In the genomic region with DNA sequence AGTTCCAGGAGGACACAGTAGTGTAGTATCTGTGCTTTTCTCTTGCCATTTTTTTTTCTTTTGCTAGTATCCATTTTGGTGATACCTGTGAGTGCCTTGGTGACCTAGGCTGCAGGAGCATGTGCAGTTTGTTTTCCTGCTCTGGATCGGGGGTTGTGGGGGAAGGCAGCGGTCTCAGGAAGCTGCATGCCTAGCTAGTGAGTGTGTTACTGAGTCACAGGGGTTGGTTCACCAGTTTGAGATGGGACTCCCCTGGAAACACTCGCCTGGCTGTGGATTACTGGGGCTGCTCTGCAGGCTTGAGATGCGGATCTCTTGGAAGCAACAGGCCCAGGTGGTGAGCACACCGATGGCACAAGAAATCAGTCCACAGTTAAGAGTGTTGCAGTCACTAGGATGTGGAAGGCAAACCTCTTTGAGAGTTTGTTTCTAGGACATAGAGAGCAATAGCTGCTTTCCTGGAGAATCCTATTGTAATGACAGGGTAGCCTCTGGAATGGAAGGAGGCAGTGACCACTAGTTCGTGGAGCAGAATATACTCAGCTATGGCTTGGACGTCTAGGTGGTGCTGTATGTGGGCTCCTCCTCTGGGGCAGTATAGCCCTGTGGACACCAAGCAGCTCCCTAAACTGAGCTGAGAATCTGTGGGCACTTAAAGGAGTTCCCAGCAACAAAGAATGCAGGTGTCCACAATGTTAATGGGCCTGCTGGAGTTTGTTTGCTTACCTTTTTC, we compare ENCODE assay signal across 14 cellular contexts. TPM values are rescaled to one million over a fixed set of nuclear protein-coding genes. Genes with fewer than 3 reads are reported as not detected.
DNase-seq lines count a peak whose midpoint lies in the region; ATAC-seq, FAIRE-seq and TF ChIP-seq lines count a peak whose summit lies in the region.
"Had no signal": no experiment of that assay in that cellular context is flagged by ENCODE, and none has a peak within 500 bp of the region (broad histone marks: within the 10 kb centered on the region; RNA-seq: fewer than 3 reads in every experiment).

No MANE protein-coding gene starts in this region.

- no peak for TF ChIP-seq RAD21 in A549 (conservative IDR thresholded peaks at IDR 0.05 in 1 of 2, IDR thresholded peaks at IDR 0.05 in 1 of 2)

- no TSS peak for BruUV-seq in OCI-LY7 (replicated peaks; lab: Mats Ljungman, UMichigan)

- H3K9me2 ChIP-seq in OCI-LY7 (ENCODE audit: insufficient read depth, low read length): no peaks in the 10 kb centered on the region

- no peak overlapping the region for H3K4me3 Mint-ChIP-seq in WTC11
- H3K4me3 Mint-ChIP-seq: activated CD8-positive, alpha-beta T cell treated with anti-CD3 and anti-CD28 coated beads, Interleukin-2, amount 10 ng/mL, durations not matched to agents 7 days and 5 days; activated naive CD4-positive, alpha-beta T cell treated with anti-CD3 and anti-CD28 coated beads, Interleukin-2, amount 50 U/mL, for 24 hours; natural killer cell had no signal

- H2AFZ ChIP-seq in OCI-LY7 (ENCODE audit: low read length): no peak overlapping the region

- H3K36me3 Mint-ChIP-seq in WTC11: 0 out of 2 replicates have a peak, but pooled peaks cover 5% of the 10 kb centered on the region
- H3K36me3 Mint-ChIP-seq: natural killer cell had no signal

- H4K20me1 ChIP-seq in OCI-LY7 (ENCODE audit: insufficient read depth, low read length): no peaks in the 10 kb centered on the region

- no peaks in the 10 kb centered on the region for H3K79me2 ChIP-seq in OCI-LY7 (ENCODE audit: insufficient read depth, low read depth, low read length)

- H3K4me3 ChIP-seq in A549: no peak overlapping the region
- no peak overlapping the region for H3K4me3 ChIP-seq in OCI-LY7 (ENCODE audit: low read depth, low read length, poor library complexity, severe bottlenecking)
- H3K4me3 ChIP-seq: dorsolateral prefrontal cortex had no signal

- peak; percentile 47 to 73 for DNase-seq in A549 (ENCODE audit: low read depth in 1 of 2, low spot score in 1 of 2)
- DNase-seq in HK-2 (ENCODE audit: unreplicated experiment): peak; percentile 78
- DNase-seq in WTC11 (ENCODE audit: low spot score): no peak
- DNase-seq in hepatic stellate cell (ENCODE audit: low spot score): peak; percentile 64
- no peak for DNase-seq in C1 segment of cervical spinal cord (lab: John Stamatoyannopoulos, UW)
- DNase-seq in NCI-H187 treated with DMSO at 0.1 percent for 48 hours (lab: John Stamatoyannopoulos, UW): no peak
- DNase-seq in OCI-LY7 (ENCODE audit: low spot score): no peak
- no peak for DNase-seq in erythroblast (lab: John Stamatoyannopoulos, UW)
- DNase-seq: activated CD8-positive, alpha-beta T cell treated with anti-CD3 and anti-CD28 coated beads, Interleukin-2, amount 10 ng/mL, durations not matched to agents 7 days and 5 days; dorsolateral prefrontal cortex; natural killer cell; NCI-H526; T-helper 1 cell had no signal

- peak; percentile 78 to 89 for ATAC-seq in A549
- peak; percentile 73 for ATAC-seq in WTC11
- ATAC-seq: activated CD8-positive, alpha-beta T cell treated with anti-CD3 and anti-CD28 coated beads, Interleukin-2, amount 10 ng/mL, durations not matched to agents 7 days and 5 days; natural killer cell had no signal

- peak overlapping the region; percentile 57 to 82; a peak in 5 of 6 replicates for H3K27ac ChIP-seq in A549
- H3K27ac ChIP-seq in OCI-LY7 (ENCODE audit: low read depth, low read length, poor library complexity, severe bottlenecking): no peak overlapping the region
- H3K27ac ChIP-seq: dorsolateral prefrontal cortex had no signal

- CTCF ChIA-PET in A549 (lab: Yijun Ruan, JAX) (interaction anchor here (1.0 to 1.3 kb wide), 2 partner anchors 11 to 50 kb away, joined by 4 to 6 read pairs; no protein-coding TSS in a partner anchor), WTC11 (lab: Charles Lee) (interaction anchor here (0.5 to 1.4 kb wide), 3 partner anchors 21 to 70 kb away, joined by 3 to 7 read pairs (median 3); no protein-coding TSS in a partner anchor), OCI-LY7 (lab: Charles Lee; ENCODE audit: unreplicated experiment) (no interaction called here)

- H3K27me3 Mint-ChIP-seq in WTC11 (ENCODE audit: low read depth): no peaks in the 10 kb centered on the region

- WGBS in A549 (ENCODE audit: missing lambda C conversion rate): 20% methylated on average over 6 of the region's 7 CpGs

- H3K4me1 ChIP-seq in A549 (peaks cover 39% of the 10 kb centered on the region), OCI-LY7 (ENCODE audit: insufficient read depth, low read length, poor library complexity, severe bottlenecking) (no peaks in the 10 kb centered on the region)

- H3K27ac Mint-ChIP-seq in WTC11: no peak overlapping the region
- H3K27ac Mint-ChIP-seq: activated CD8-positive, alpha-beta T cell treated with anti-CD3 and anti-CD28 coated beads, Interleukin-2, amount 10 ng/mL, durations not matched to agents 7 days and 5 days; activated naive CD4-positive, alpha-beta T cell treated with anti-CD3 and anti-CD28 coated beads, Interleukin-2, amount 50 U/mL, for 24 hours; natural killer cell had no signal

- peak overlapping the region; percentile 52 for H3K4me2 ChIP-seq in A549
- no peak overlapping the region for H3K4me2 ChIP-seq in OCI-LY7 (ENCODE audit: low read length)

- peaks cover 27% of the 10 kb centered on the region for H3K9me3 Mint-ChIP-seq in WTC11
- H3K9me3 Mint-ChIP-seq: activated naive CD4-positive, alpha-beta T cell treated with anti-CD3 and anti-CD28 coated beads, Interleukin-2, amount 50 U/mL, for 24 hours; natural killer cell had no signal

- peaks cover 15% of the 10 kb centered on the region for H3K4me1 Mint-ChIP-seq in WTC11
- H3K4me1 Mint-ChIP-seq: activated naive CD4-positive, alpha-beta T cell treated with anti-CD3 and anti-CD28 coated beads, Interleukin-2, amount 50 U/mL, for 24 hours; natural killer cell had no signal

- H3K9me3 ChIP-seq in A549 (peaks cover 15% of the 10 kb centered on the region; the same call in 2 of the 3 replicates), OCI-LY7 (ENCODE audit: low read length) (no peaks in the 10 kb centered on the region)

- no peak for TF ChIP-seq EP300 in A549 (IDR thresholded peaks at IDR 0.05)

- intact Hi-C loops in OCI-LY7 (cut with micrococcal nuclease; ENCODE audit: unreplicated experiment): no loop called here

- TF ChIP-seq CTCF in A549 (IDR thresholded peaks at IDR 0.05) (no peak), WTC11 (IDR thresholded peaks at IDR 0.05) (no peak), OCI-LY7 (conservative IDR thresholded peaks at IDR 0.05; ENCODE audit: low read length) (no peak)

- TF ChIP-seq POLR2A in A549 (IDR thresholded peaks at IDR 0.05; ENCODE audit: low read length) (no peak), erythroblast (IDR thresholded peaks at IDR 0.05; ENCODE audit: low read length) (no peak)

- no peaks in the 10 kb centered on the region for H3K36me3 ChIP-seq in OCI-LY7 (ENCODE audit: insufficient read depth, low read length)

- FAIRE-seq in A549 (lab: Jason Lieb, UNC): no peak

- POLR2A ChIA-PET in A549 (lab: Yijun Ruan, JAX) (interaction anchor here (0.9 kb wide), 1 partner anchor 136 kb away, joined by 3 read pairs; a partner anchor contains a TSS), WTC11 (lab: Charles Lee) (no interaction called here), OCI-LY7 (lab: Charles Lee) (no interaction called here)

TF ChIP-seq in A549, 52 proteins besides CTCF, POLR2A, EP300 and RAD21 (continues in another document):
- TF ChIP-seq RARB (CRISPR knock-in tag; IDR thresholded peaks at IDR 0.05) (no peak), GATA3 (IDR thresholded peaks at IDR 0.05; ENCODE audit: borderline replicate concordance) (peak; percentile 30; the same call in 1 of the 2 replicates), FOSL2 (IDR thresholded peaks at IDR 0.05) (peak; percentile 18; the same call in 1 of the 2 replicates), FOSL2 (CRISPR knock-in tag; IDR thresholded peaks at IDR 0.05) (peak; percentile 74), JUNB (IDR thresholded peaks at IDR 0.05) (peak; percentile 44; the same call in 1 of the 2 replicates)

TF ChIP-seq in WTC11, 78 proteins besides CTCF, POLR2A, EP300 and RAD21 (continues in another document):
- TF ChIP-seq FOXK1 (CRISPR knock-in tag; IDR thresholded peaks at IDR 0.05) (no peak), HMGA2 (CRISPR knock-in tag; IDR thresholded peaks at IDR 0.05) (no peak), KAT7 (CRISPR knock-in tag; IDR thresholded peaks at IDR 0.05; ENCODE audit: borderline replicate concordance) (no peak)
- TF ChIP-seq, protein P1, sequence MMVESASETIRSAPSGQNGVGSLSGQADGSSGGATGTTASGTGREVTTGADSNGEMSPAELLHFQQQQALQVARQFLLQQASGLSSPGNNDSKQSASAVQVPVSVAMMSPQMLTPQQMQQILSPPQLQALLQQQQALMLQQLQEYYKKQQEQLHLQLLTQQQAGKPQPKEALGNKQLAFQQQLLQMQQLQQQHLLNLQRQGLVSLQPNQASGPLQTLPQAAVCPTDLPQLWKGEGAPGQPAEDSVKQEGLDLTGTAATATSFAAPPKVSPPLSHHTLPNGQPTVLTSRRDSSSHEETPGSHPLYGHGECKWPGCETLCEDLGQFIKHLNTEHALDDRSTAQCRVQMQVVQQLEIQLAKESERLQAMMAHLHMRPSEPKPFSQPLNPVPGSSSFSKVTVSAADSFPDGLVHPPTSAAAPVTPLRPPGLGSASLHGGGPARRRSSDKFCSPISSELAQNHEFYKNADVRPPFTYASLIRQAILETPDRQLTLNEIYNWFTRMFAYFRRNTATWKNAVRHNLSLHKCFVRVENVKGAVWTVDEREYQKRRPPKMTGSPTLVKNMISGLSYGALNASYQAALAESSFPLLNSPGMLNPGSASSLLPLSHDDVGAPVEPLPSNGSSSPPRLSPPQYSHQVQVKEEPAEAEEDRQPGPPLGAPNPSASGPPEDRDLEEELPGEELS (CRISPR knock-in tag; IDR thresholded peaks at IDR 0.05): no peak
- TF ChIP-seq, protein P2, sequence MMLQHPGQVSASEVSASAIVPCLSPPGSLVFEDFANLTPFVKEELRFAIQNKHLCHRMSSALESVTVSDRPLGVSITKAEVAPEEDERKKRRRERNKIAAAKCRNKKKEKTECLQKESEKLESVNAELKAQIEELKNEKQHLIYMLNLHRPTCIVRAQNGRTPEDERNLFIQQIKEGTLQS (CRISPR knock-in tag; conservative IDR thresholded peaks at IDR 0.05): no peak

RNA-seq across cellular contexts. Expression of a gene that starts 20.0 kb away (rescaled TPM):
- polyA plus RNA-seq in A549 (2011; rRNA removed) (not detected in 2 replicates), A549 (2017; fragmentation: RNase III; extraction: RNeasy Plus Mini Kit Qiagen cat#74134 plus additional on column Dnase treatment) (not detected in 3 replicates)
- not detected in 2 replicates for polyA plus RNA-seq in A549 (2012; cell fraction: cytosol; rRNA removed)
- polyA plus RNA-seq in A549 (2012; cell fraction: nucleus; rRNA removed): 0.01 TPM in 2 replicates
- polyA minus RNA-seq in A549 (2011; rRNA and poly(A)+ RNA removed): not detected in 2 replicates
- total RNA-seq in WTC11 (2021) (0.04 to 0.07 TPM (median 0.05 TPM) in 3 replicates), OCI-LY7 (2022) (not detected in 2 replicates)
- not detected in 2 replicates for total RNA-seq in OCI-LY7 (2014; rRNA removed; shearing (Covaris generic))
- total RNA-seq: activated CD8-positive, alpha-beta T cell treated with anti-CD3 and anti-CD28 coated beads, Interleukin-2, amount 10 ng/mL, durations not matched to agents 7 days and 5 days; natural killer cell had no signal

RNA-seq across cellular contexts. Expression of a gene that starts 55.1 kb away (rescaled TPM):
- not detected in 2 replicates for polyA plus RNA-seq in A549 (2011; rRNA removed)
- polyA plus RNA-seq in A549 (2012; cell fraction: cytosol; rRNA removed): not detected in 2 replicates
- polyA plus RNA-seq in A549 (2012; cell fraction: nucleus; rRNA removed): not detected in 2 replicates
- not detected in 3 replicates for polyA plus RNA-seq in A549 (2017; fragmentation: RNase III; extraction: RNeasy Plus Mini Kit Qiagen cat#74134 plus additional on column Dnase treatment)
- polyA minus RNA-seq in A549 (2011; rRNA and poly(A)+ RNA removed): not detected in 2 replicates
- total RNA-seq in WTC11 (2021): not detected in 3 replicates
- not detected in 2 replicates for total RNA-seq in OCI-LY7 (2014; rRNA removed; shearing (Covaris generic))
- not detected in 2 replicates for total RNA-seq in OCI-LY7 (2022)
- total RNA-seq: activated CD8-positive, alpha-beta T cell treated with anti-CD3 and anti-CD28 coated beads, Interleukin-2, amount 10 ng/mL, durations not matched to agents 7 days and 5 days; natural killer cell had no signal

Comparison
In these comparisons a context has a peak if more than half of its experiments do, and no peak if none do; other contexts are left out.
1. DNase-seq: peak in A549 (2 of 2), HK-2 (single experiment) and hepatic stellate cell (single experiment); none in WTC11 (single experiment), C1 segment of cervical spinal cord (0 of 14), NCI-H187 treated with DMSO at 0.1 percent for 48 hours (single experiment), OCI-LY7 (single experiment) and erythroblast (0 of 2).